In the genomic region with DNA sequence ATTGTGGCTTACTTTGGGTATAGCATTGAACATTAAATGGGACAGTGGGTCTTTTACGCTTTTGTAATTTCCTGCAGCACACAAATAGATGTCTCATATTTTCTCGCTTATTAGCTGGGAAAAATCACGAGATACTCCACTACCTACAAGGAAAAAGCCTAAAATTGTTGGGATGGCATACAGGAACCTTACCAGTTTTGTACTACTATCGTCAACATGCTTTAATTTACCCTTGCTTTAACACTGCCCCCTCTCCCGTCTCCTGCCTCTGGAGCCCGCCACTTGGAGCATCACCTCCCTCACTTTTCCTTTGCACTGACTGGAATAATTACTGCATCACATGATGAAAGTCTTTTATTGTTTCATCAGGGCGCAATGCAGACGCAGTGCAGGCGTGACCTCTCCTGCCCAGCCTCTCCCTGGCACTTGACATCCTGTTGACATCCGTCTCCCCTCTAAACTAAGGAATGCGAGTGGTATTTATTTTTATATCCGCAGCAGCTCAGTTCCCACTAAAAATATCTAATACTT, we compare ENCODE assay signal across 8 cellular contexts. TPM values are rescaled to one million over a fixed set of nuclear protein-coding genes. Genes with fewer than 3 reads are reported as not detected.
DNase-seq lines count a peak whose midpoint lies in the region; ATAC-seq, FAIRE-seq and TF ChIP-seq lines count a peak whose summit lies in the region.

No MANE protein-coding gene starts in this region.

- peak overlapping the region; percentile 30 to 93 (median 74) for H3K4me3 ChIP-seq in upper lobe of left lung

- no peaks in the 10 kb centered on the region for H3K9me3 Mint-ChIP-seq in nephron

- no peaks in the 10 kb centered on the region for H3K27me3 Mint-ChIP-seq in nephron (ENCODE audit: low read depth)

- FAIRE-seq in frontal cortex (lab: Jason Lieb, UNC) = no peak

- H3K4me3 Mint-ChIP-seq in nephron = peak overlapping the region; percentile 87 to 90 (median 90)

- ATAC-seq in upper lobe of left lung (ENCODE audit: low FRiP score in 2 of 2) = peak; percentile 63 to 89

- peak; percentile 86 for DNase-seq in Ammon's horn (ENCODE audit: low spot score)
- DNase-seq in HEK293T (ENCODE audit: extremely low spot score) = peak; percentile 58
- peak; percentile 69 for DNase-seq in NCI-H774 (lab: John Stamatoyannopoulos, UW)
- DNase-seq in activated effector memory CD4-positive, alpha-beta T cell treated with anti-CD3 and anti-CD28 coated beads, Interleukin-2, amount 50 U/mL, for 16 hours = peak; percentile 68
- DNase-seq in frontal cortex (ENCODE audit: low spot score in 2 of 2) = peak; percentile 22 to 65
- peak in 1 of 2 donors; percentile 87 for DNase-seq in upper lobe of left lung
- DNase-seq in GM20000 (ENCODE audit: low spot score) = no peak

- TF ChIP-seq CTCF in nephron (IDR thresholded peaks at IDR 0.05; ENCODE audit: unreplicated experiment in 3 of 3) (no peak), upper lobe of left lung (IDR thresholded peaks at IDR 0.05) (no peak), GM20000 (IDR thresholded peaks at IDR 0.05; ENCODE audit: extremely low read depth, missing control alignments) (no peak)

- POLR2A ChIA-PET in HEK293T (lab: Yijun Ruan, JAX) = interaction anchor here (0.8 to 2.6 kb wide), 5 partner anchors 10 to 24 kb away, joined by 3 to 10 read pairs (median 4); no protein-coding TSS in a partner anchor

- H3K4me1 ChIP-seq in upper lobe of left lung = peaks cover 18 to 29% (median 23%) of the 10 kb centered on the region in 4 donors

- H3K36me3 Mint-ChIP-seq in nephron (ENCODE audit: low read depth) = peaks cover 17% of the 10 kb centered on the region

- peak overlapping the region; percentile 99 to 100 (median 99) for H3K27ac Mint-ChIP-seq in nephron

- CTCF ChIA-PET in HEK293T (lab: Yijun Ruan, JAX) = no interaction called here

- no peaks in the 10 kb centered on the region for H3K9me3 ChIP-seq in upper lobe of left lung

- TF ChIP-seq EP300 in upper lobe of left lung (IDR thresholded peaks at IDR 0.05) = peak in 2 of 4 donors; percentile 4 to 92

- 1 to 3% methylated on average over 12 of the region's 12 CpGs for WGBS in upper lobe of left lung, 2 donors

- H3K4me1 Mint-ChIP-seq in nephron = peaks cover 20% of the 10 kb centered on the region

- H3K36me3 ChIP-seq in upper lobe of left lung = peaks cover 0 to 21% (median 9%) of the 10 kb centered on the region in 4 donors

- peak in 3 of 4 donors; percentile 77 to 93 (median 87) for TF ChIP-seq POLR2A in upper lobe of left lung (IDR thresholded peaks at IDR 0.05)

- H3K27me3 ChIP-seq in upper lobe of left lung = no peaks in the 10 kb centered on the region

- H3K27ac ChIP-seq in upper lobe of left lung = peak overlapping the region; percentile 98 to 99 (median 99)

TF ChIP-seq in HEK293T, 16 proteins besides CTCF, POLR2A, EP300 and RAD21:
- TF ChIP-seq BHLHE40 (IDR thresholded peaks at IDR 0.05; ENCODE audit: borderline replicate concordance) (no peak), CTBP1 (IDR thresholded peaks at IDR 0.05; ENCODE audit: borderline replicate concordance) (no peak), ZNF384 (IDR thresholded peaks at IDR 0.05) (no peak), ELF4 (IDR thresholded peaks at IDR 0.05) (0 out of 2 replicates have a peak, but pooled peaks have one; percentile 35)
- TF ChIP-seq, protein P1, sequence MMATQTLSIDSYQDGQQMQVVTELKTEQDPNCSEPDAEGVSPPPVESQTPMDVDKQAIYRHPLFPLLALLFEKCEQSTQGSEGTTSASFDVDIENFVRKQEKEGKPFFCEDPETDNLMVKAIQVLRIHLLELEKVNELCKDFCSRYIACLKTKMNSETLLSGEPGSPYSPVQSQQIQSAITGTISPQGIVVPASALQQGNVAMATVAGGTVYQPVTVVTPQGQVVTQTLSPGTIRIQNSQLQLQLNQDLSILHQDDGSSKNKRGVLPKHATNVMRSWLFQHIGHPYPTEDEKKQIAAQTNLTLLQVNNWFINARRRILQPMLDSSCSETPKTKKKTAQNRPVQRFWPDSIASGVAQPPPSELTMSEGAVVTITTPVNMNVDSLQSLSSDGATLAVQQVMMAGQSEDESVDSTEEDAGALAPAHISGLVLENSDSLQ (IDR thresholded peaks at IDR 0.05) = peak; percentile 60
TF ChIP-seq in HEK293T: peak in this region for 2.

RNA-seq across cellular contexts. Expression of a gene that starts 1.0 kb away (rescaled TPM):
- 79.5 TPM for total RNA-seq in frontal cortex
- total RNA-seq in upper lobe of left lung = 100 to 1,000 TPM in 4 of 6 donors, 10 to 100 TPM in 2; 57.8 to 479 (median 155) TPM

RNA-seq across cellular contexts. Expression of a gene that starts 53.0 kb away (rescaled TPM):
- total RNA-seq in frontal cortex (0.41 TPM), upper lobe of left lung (10 to 100 TPM in 3 of 6 donors, 1 to 10 TPM in 3; 1.6 to 39.0 (median 10.7) TPM)
